22 cellular contexts compared by ENCODE assay signal in genomic region chr16:29991571-29991904, GRCh38. TPM values are rescaled to one million over a fixed set of nuclear protein-coding genes. Genes with fewer than 3 reads are reported as not detected.
"Had no signal": no experiment of that assay in that cellular context is flagged by ENCODE, and none has a peak within 500 bp of the region (broad histone marks: within the 10 kb centered on the region; RNA-seq: fewer than 3 reads in every experiment).

No MANE protein-coding gene starts in this region.

- H3K9me3 Mint-ChIP-seq: activated naive CD8-positive, alpha-beta T cell treated with anti-CD3 and anti-CD28 coated beads, Interleukin-2, amount 10 ng/mL, durations not matched to agents 7 days and 5 days; activated T-helper 2 cell treated with anti-CD3 and anti-CD28 coated beads, Interferon-gamma antibody, Interleukin-2, Interleukin-4, amounts not matched to agents 10 μg/mL and 5 μg/mL and 100 μg/mL, durations not matched to agents 14 hours and 24 hours and 36 hours; endodermal cell; memory B cell; naive B cell; stimulated activated naive B cell treated with anti-CD40 and anti-IgM and Interleukin-4, amounts not matched to agents 10 μg/mL and 1 μg/mL and 100 μg/mL, for 72 hours had no signal

- H3K36me3 ChIP-seq: colonic mucosa, ovary had no signal

- H3K4me3 ChIP-seq: colonic mucosa, mucosa of descending colon, ovary, right lobe of liver had no signal

- H3K27me3 Mint-ChIP-seq: activated naive CD8-positive, alpha-beta T cell treated with anti-CD3 and anti-CD28 coated beads, Interleukin-2, amount 10 ng/mL, durations not matched to agents 7 days and 5 days; memory B cell; naive B cell; stimulated activated naive B cell treated with anti-CD40 and anti-IgM and Interleukin-4, amounts not matched to agents 10 μg/mL and 1 μg/mL and 100 μg/mL, for 72 hours had no signal

- DNase-seq: activated CD4-positive, alpha-beta T cell treated with anti-CD3 and anti-CD28 coated beads, Interleukin-2, amount 50 U/mL, for 48 hours; activated naive CD4-positive, alpha-beta T cell treated with Interleukin-2 at 50 U/mL for 16 hours; activated naive CD8-positive, alpha-beta T cell treated with anti-CD3 and anti-CD28 coated beads, Interleukin-2, amount 10 ng/mL, durations not matched to agents 7 days and 5 days; caudate nucleus; colonic mucosa; endodermal cell; foreskin melanocyte; hypothalamus; islet precursor cell; left colon; naive B cell; small intestine; stimulated activated CD4-positive, alpha-beta T cell treated with anti-CD3 and anti-CD28 coated beads, Interleukin-4, amount 100 ng/mL, for 24 hours; stimulated activated naive B cell treated with anti-CD40 and anti-IgM and Interleukin-4, amounts not matched to agents 10 μg/mL and 1 μg/mL and 100 μg/mL, for 72 hours; T-helper 2 cell; WERI-Rb-1 had no signal

- ATAC-seq: left colon; mucosa of descending colon; right lobe of liver; stimulated activated naive B cell treated with anti-CD40 and anti-IgM and Interleukin-4, amounts not matched to agents 10 μg/mL and 1 μg/mL and 100 μg/mL, for 72 hours had no signal

- H3K27ac ChIP-seq: colonic mucosa, epithelial cell of prostate, ovary, right lobe of liver, WERI-Rb-1 had no signal

- H3K27me3 ChIP-seq: colonic mucosa, ovary, right lobe of liver had no signal

- FAIRE-seq: small intestine had no signal

- H3K9me3 ChIP-seq: colonic mucosa, mucosa of descending colon, ovary, right lobe of liver had no signal

- H3K4me3 Mint-ChIP-seq: activated naive CD8-positive, alpha-beta T cell treated with anti-CD3 and anti-CD28 coated beads, Interleukin-2, amount 10 ng/mL, durations not matched to agents 7 days and 5 days; endodermal cell; memory B cell; stimulated activated naive B cell treated with anti-CD40 and anti-IgM and Interleukin-4, amounts not matched to agents 10 μg/mL and 1 μg/mL and 100 μg/mL, for 72 hours had no signal

- H3K27ac Mint-ChIP-seq: activated naive CD8-positive, alpha-beta T cell treated with anti-CD3 and anti-CD28 coated beads, Interleukin-2, amount 10 ng/mL, durations not matched to agents 7 days and 5 days; activated T-helper 2 cell treated with anti-CD3 and anti-CD28 coated beads, Interferon-gamma antibody, Interleukin-2, Interleukin-4, amounts not matched to agents 10 μg/mL and 5 μg/mL and 100 μg/mL, durations not matched to agents 14 hours and 24 hours and 36 hours; endodermal cell; memory B cell; stimulated activated naive B cell treated with anti-CD40 and anti-IgM and Interleukin-4, amounts not matched to agents 10 μg/mL and 1 μg/mL and 100 μg/mL, for 72 hours had no signal

RNA-seq across cellular contexts. Expression of gene DOC2A, which starts 19.3 kb away (rescaled TPM):
- total RNA-seq: activated naive CD8-positive, alpha-beta T cell treated with anti-CD3 and anti-CD28 coated beads, Interleukin-2, amount 10 ng/mL, durations not matched to agents 7 days and 5 days had no signal
